In genomic region chr3:43544277-43544676, GRCh38 we compare ENCODE assay signal across 8 cellular contexts.
DNase-seq lines count a peak whose midpoint lies in the region; ATAC-seq, FAIRE-seq and TF ChIP-seq lines count a peak whose summit lies in the region.
"Not testable (repeated sequence)": the region's sequence is repeated elsewhere in the genome, so short reads cannot be mapped to it uniquely, and the experiment has no call there.

No MANE protein-coding gene starts in this region.

- in situ Hi-C loops in astrocyte of the spinal cord (cut with HindIII; ENCODE audit: low sequenced_read_pairs), result not testable (repeated sequence)

- H3K9me3 Mint-ChIP-seq in CD4-positive, alpha-beta memory T cell; memory B cell: not testable (repeated sequence)

- TF ChIP-seq POLR2A in H54 (IDR thresholded peaks at IDR 0.05; ENCODE audit: low read depth, low read length), result not testable (repeated sequence)

- H3K4me3 ChIP-seq in CD4-positive, alpha-beta memory T cell (ENCODE audit: low read length in 2 of 2); astrocyte of the spinal cord (ENCODE audit: low read depth, low read length); foreskin fibroblast (ENCODE audit: low read depth in 1 of 2, low read length in 2 of 2): not testable (repeated sequence)

- intact Hi-C loops in CD4-positive, alpha-beta memory T cell (cut with micrococcal nuclease), result loop anchor here (1.0 kb wide), 4 partner anchors 94 to 654 kb away; partner anchors contain the start of gene ABHD5

- POLR2A ChIA-PET in CD4-positive, alpha-beta memory T cell (lab: Charles Lee; ENCODE audit: partially characterized antibody), result interaction anchor here (0.6 to 0.9 kb wide), 2 partner anchors 208 to 213 kb away, joined by 3 to 4 read pairs; no protein-coding TSS in a partner anchor

- not testable (repeated sequence) for H3K27me3 Mint-ChIP-seq in CD4-positive, alpha-beta memory T cell; memory B cell

- H3K27ac Mint-ChIP-seq in CD4-positive, alpha-beta memory T cell; memory B cell: not testable (repeated sequence)

- not testable (repeated sequence) for H3K36me3 ChIP-seq in CD4-positive, alpha-beta memory T cell (ENCODE audit: insufficient read depth, low read length)

- peak; percentile 36 for TF ChIP-seq CTCF in astrocyte of the spinal cord (IDR thresholded peaks at IDR 0.05; ENCODE audit: low read depth, low read length)
- TF ChIP-seq CTCF in foreskin fibroblast (IDR thresholded peaks at IDR 0.05; ENCODE audit: low read depth, low read length), result not testable (repeated sequence)

- ATAC-seq in memory B cell (ENCODE audit: low read depth), result peak; percentile 41

- peak in 4 of 5 donors; percentile 50 to 55 (median 52) for DNase-seq in CD4-positive, alpha-beta memory T cell
- DNase-seq in H54 (ENCODE audit: insufficient read length, low spot score) (peak; percentile 5), NCI-H1694 (lab: John Stamatoyannopoulos, UW) (peak; percentile 19), RCC 7860 (ENCODE audit: low spot score) (peak; percentile 53), astrocyte of the spinal cord (ENCODE audit: low read depth, low spot score) (peak; percentile 62), foreskin fibroblast (peak; percentile 14 to 63), memory B cell (ENCODE audit: low spot score in 2 of 2) (peak; percentile 9 to 31), stromal cell of bone marrow (ENCODE audit: low read depth) (peak; percentile 46)

- not testable (repeated sequence) for H3K4me3 Mint-ChIP-seq in CD4-positive, alpha-beta memory T cell; memory B cell

- H3K27ac ChIP-seq in CD4-positive, alpha-beta memory T cell (ENCODE audit: low read depth, low read length), result not testable (repeated sequence)

- FAIRE-seq in H54 (lab: Jason Lieb, UNC) (peak; percentile 94), RCC 7860 (lab: Jason Lieb, UNC) (peak; percentile 85)

- H3K27me3 ChIP-seq in CD4-positive, alpha-beta memory T cell (ENCODE audit: insufficient read depth, low read length), result not testable (repeated sequence)

- CTCF ChIA-PET in CD4-positive, alpha-beta memory T cell (lab: Charles Lee; ENCODE audit: partially characterized antibody), result interaction anchor here (0.7 to 1.9 kb wide), 16 partner anchors 9 to 657 kb away, joined by 3 to 9 read pairs (median 4); no protein-coding TSS in a partner anchor

- H3K9me3 ChIP-seq in CD4-positive, alpha-beta memory T cell (ENCODE audit: control insufficient read depth in 1 of 2, low read length in 2 of 2), result not testable (repeated sequence)

- H3K4me1 Mint-ChIP-seq in CD4-positive, alpha-beta memory T cell; memory B cell: not testable (repeated sequence)

- not testable (repeated sequence) for H3K4me1 ChIP-seq in CD4-positive, alpha-beta memory T cell (ENCODE audit: insufficient read depth, low read length)

- H3K36me3 Mint-ChIP-seq in CD4-positive, alpha-beta memory T cell; memory B cell: not testable (repeated sequence)

Comparison
In these comparisons a context has a peak if more than half of its experiments do, and no peak if none do; other contexts are left out.
1. DNase-seq: peak in every context shown above with its lines; median percentile 62 in astrocyte of the spinal cord; 53 in RCC 7860; 52 in CD4-positive, alpha-beta memory T cell; 46 in stromal cell of bone marrow; 38 in foreskin fibroblast; 20 in memory B cell; 19 in NCI-H1694; 5 in H54.